Comparison of ENCODE assay signal across 28 cellular contexts in the genomic region with DNA sequence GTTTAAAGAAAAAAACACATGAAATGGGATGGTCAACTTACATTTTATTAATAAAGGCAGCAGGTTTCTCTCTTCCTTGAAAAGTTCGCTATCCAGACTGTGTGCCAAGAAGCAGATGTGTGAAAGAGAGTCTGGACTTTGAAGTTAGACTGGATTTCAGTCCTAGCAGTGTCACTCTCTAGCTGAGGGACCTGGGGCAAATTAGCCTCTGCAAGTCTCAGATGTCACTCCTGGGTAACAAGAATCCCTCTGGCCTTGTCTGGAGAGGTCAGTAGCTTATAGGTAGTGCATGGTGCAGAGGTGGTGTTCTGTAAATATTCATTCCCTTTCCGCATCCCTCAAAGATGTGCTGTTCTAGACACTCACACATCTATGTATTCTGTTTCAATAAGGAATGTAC.
"Had no signal": no experiment of that assay in that cellular context is flagged by ENCODE, and none has a peak within 500 bp of the region (broad histone marks: within the 10 kb centered on the region; RNA-seq: fewer than 3 reads in every experiment).

No MANE protein-coding gene starts in this region.

- DNase-seq: activated CD4-positive, alpha-beta T cell treated with anti-CD3 and anti-CD28 coated beads, Interleukin-2, amount 10 ng/mL, durations not matched to agents 24 days and 14 days; activated CD4-positive, alpha-beta T cell treated with anti-CD3 and anti-CD28 coated beads, Interleukin-2, amount 50 U/mL, for 4 hours; activated CD8-positive, alpha-beta T cell treated with anti-CD3 and anti-CD28 coated beads for 36 hours; activated effector memory CD4-positive, alpha-beta T cell treated with anti-CD3 and anti-CD28 coated beads, Interleukin-2, amount 50 U/mL, for 16 hours; activated naive CD4-positive, alpha-beta T cell; activated naive CD4-positive, alpha-beta T cell treated with anti-CD3 and anti-CD28 coated beads, Interleukin-2, amount 50 U/mL, for 16 hours; activated naive CD8-positive, alpha-beta T cell treated with anti-CD3 and anti-CD28 coated beads for 36 hours; activated T-cell treated with anti-CD3 and anti-CD28 coated beads, Interleukin-2, amount 50 U/mL, for 1 hour; activated T-cell treated with anti-CD3 and anti-CD28 coated beads, Interleukin-2, amount 50 U/mL, for 72 hours; amniotic stem cell; aorta; brain microvascular endothelial cell; central memory CD4-positive, alpha-beta T cell; Karpas-422; NCI-H1105; NCI-H1417 treated with DMSO at 0.1 percent for 48 hours; NCI-H187 treated with DMSO at 0.1 percent for 48 hours; NCI-H345; NCI-H524 treated with DMSO at 0.1 percent for 48 hours; NCI-H748 treated with DMSO at 0.1 percent for 48 hours; NK-92 treated with Interleukin-12 subunit alpha and Interleukin-12 subunit beta, amount 100 ng/mL, for 24 hours; SIG-M5; SW 1271; T-helper 1 cell; T1000; WERI-Rb-1 had no signal

- H3K4me1 Mint-ChIP-seq: activated CD4-positive, alpha-beta T cell treated with anti-CD3 and anti-CD28 coated beads, Interleukin-2, amount 10 ng/mL, durations not matched to agents 24 days and 14 days; activated naive CD8-positive, alpha-beta T cell treated with anti-CD3 and anti-CD28 coated beads for 36 hours; activated T-helper 17 cell treated with anti-CD3 and anti-CD28 coated beads, Interleukin-2, amount 50 U/mL, for 72 hours had no signal

- H3K36me3 Mint-ChIP-seq: activated naive CD8-positive, alpha-beta T cell treated with anti-CD3 and anti-CD28 coated beads for 36 hours had no signal

- H3K27ac Mint-ChIP-seq: activated CD4-positive, alpha-beta T cell treated with anti-CD3 and anti-CD28 coated beads, Interleukin-2, amount 10 ng/mL, durations not matched to agents 24 days and 14 days; activated CD8-positive, alpha-beta T cell treated with anti-CD3 and anti-CD28 coated beads for 36 hours; activated naive CD8-positive, alpha-beta T cell treated with anti-CD3 and anti-CD28 coated beads for 36 hours; activated T-cell treated with anti-CD3 and anti-CD28 coated beads, Interleukin-2, amount 50 U/mL, for 72 hours; activated T-helper 17 cell treated with anti-CD3 and anti-CD28 coated beads, Interleukin-2, amount 50 U/mL, for 72 hours had no signal

- ATAC-seq: activated CD8-positive, alpha-beta T cell treated with anti-CD3 and anti-CD28 coated beads for 36 hours; activated T-cell treated with anti-CD3 and anti-CD28 coated beads, Interleukin-2, amount 50 U/mL, for 72 hours; activated T-helper 17 cell treated with anti-CD3 and anti-CD28 coated beads, Interleukin-2, amount 50 U/mL, for 72 hours; Right ventricle myocardium inferior had no signal

- H3K4me3 Mint-ChIP-seq: activated CD4-positive, alpha-beta T cell treated with anti-CD3 and anti-CD28 coated beads, Interleukin-2, amount 10 ng/mL, durations not matched to agents 24 days and 14 days; activated CD8-positive, alpha-beta T cell treated with anti-CD3 and anti-CD28 coated beads for 36 hours; activated naive CD8-positive, alpha-beta T cell treated with anti-CD3 and anti-CD28 coated beads for 36 hours; activated T-cell treated with anti-CD3 and anti-CD28 coated beads, Interleukin-2, amount 50 U/mL, for 72 hours; activated T-helper 17 cell treated with anti-CD3 and anti-CD28 coated beads, Interleukin-2, amount 50 U/mL, for 72 hours had no signal

- H3K27me3 Mint-ChIP-seq: activated CD4-positive, alpha-beta T cell treated with anti-CD3 and anti-CD28 coated beads, Interleukin-2, amount 10 ng/mL, durations not matched to agents 24 days and 14 days had no signal

- H3K9me3 Mint-ChIP-seq: activated CD8-positive, alpha-beta T cell treated with anti-CD3 and anti-CD28 coated beads for 36 hours; activated naive CD8-positive, alpha-beta T cell treated with anti-CD3 and anti-CD28 coated beads for 36 hours had no signal
